13 cellular contexts compared by ENCODE assay signal in genomic region chrX:31604629-31605221, GRCh38.
A peak's percentile ranks its signal among the peaks of the same experiment; 100 is the strongest.
DNase-seq lines count a peak whose midpoint lies in the region; ATAC-seq lines count a peak whose summit lies in the region.
"Had no signal": no experiment of that assay in that cellular context is flagged by ENCODE, and none has a peak within 500 bp of the region (broad histone marks: within the 10 kb centered on the region; RNA-seq: fewer than 3 reads in every experiment).

No MANE protein-coding gene starts in this region.

- DNase-seq in SKM-1 (lab: John Stamatoyannopoulos, UW; ENCODE audit: unreplicated experiment) (no peak), Right ventricle myocardium superior (no peak), middle frontal gyrus (ENCODE audit: extremely low spot score, low spot score) (no peak), cortex of kidney (lab: John Stamatoyannopoulos, UW) (no peak)
- DNase-seq: activated CD4-positive, alpha-beta T cell treated with anti-CD3 and anti-CD28 coated beads, Interleukin-2, amount 50 U/mL, for 4 hours; activated naive CD4-positive, alpha-beta T cell treated with anti-CD3 and anti-CD28 coated beads, Interleukin-2, amount 50 U/mL, for 16 hours; mucosa of descending colon; NCI-H1417 treated with DMSO at 0.1 percent for 48 hours; T-helper 1 cell had no signal

- ATAC-seq in GM18498 (IDR thresholded peaks at IDR 0.05; ENCODE audit: unreplicated experiment) = peak; percentile 85
- ATAC-seq in GM19463 (IDR thresholded peaks at IDR 0.05; ENCODE audit: unreplicated experiment) = peak; percentile 90
- ATAC-seq in HG02885 (IDR thresholded peaks at IDR 0.05; ENCODE audit: poor library complexity, unreplicated experiment) = peak; percentile 83
- ATAC-seq in HG03575 (IDR thresholded peaks at IDR 0.05; ENCODE audit: extremely low read depth, insufficient number of reproducible peaks, low FRiP score, unreplicated experiment) = peak; percentile 62
- no peak for ATAC-seq in Right ventricle myocardium superior (ENCODE audit: poor library complexity)
- ATAC-seq: mucosa of descending colon had no signal

- intact Hi-C loops in Right ventricle myocardium superior (cut with DNase I) = no loop called here
